ENCODE assay signal across 1 cellular context in the genomic region with DNA sequence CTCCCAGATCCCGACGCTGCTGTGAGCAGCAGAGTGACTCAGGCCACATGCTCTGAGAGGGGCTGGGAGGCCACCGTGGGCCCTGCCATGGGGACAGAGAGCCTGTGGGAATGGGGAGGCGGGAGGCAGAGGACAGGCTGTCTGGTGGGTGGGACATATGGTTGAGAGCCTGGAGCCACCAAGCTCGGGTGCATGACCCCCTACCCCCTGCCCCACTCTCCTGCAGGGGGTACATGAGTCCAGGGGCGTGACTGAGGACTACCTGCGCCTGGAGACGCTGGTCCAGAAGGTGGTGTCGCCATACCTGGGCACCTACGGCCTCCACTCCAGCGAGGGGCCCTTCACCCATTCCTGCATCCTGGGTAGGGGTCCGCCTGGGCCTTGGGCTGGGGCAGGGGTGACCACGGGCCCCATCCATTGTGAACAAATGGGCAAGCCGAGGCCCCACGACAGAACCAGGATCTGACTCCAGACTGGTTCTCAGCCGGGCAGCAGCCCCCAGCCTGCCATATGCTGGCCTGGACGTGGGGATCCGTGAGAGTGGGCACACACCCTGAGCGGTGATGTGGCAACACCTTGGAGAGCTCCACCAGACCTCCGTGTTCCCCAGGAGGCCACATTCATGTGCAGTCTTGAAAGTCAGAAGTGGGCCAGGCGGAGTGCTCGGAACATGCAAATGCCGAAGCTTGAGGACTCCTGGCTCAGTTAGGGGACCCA.
TF ChIP-seq lines count a peak whose summit lies in the region.

No MANE protein-coding gene starts in this region.

TF ChIP-seq in HEK293, 187 proteins besides CTCF, POLR2A, EP300 and RAD21:
- TF ChIP-seq REST (tag by site-specific recombination; IDR thresholded peaks at IDR 0.05) (peak; percentile 88), ZFP37 (tag by site-specific recombination; IDR thresholded peaks at IDR 0.05) (no peak), MZF1 (tag by site-specific recombination; IDR thresholded peaks at IDR 0.05; ENCODE audit: borderline replicate concordance) (no peak), GLIS2 (tag by site-specific recombination; IDR thresholded peaks at IDR 0.05) (0 out of 2 replicates have a peak, but pooled peaks have one; percentile 1), KLF1 (tag by site-specific recombination; IDR thresholded peaks at IDR 0.05) (no peak), ZFP41 (tag by site-specific recombination; IDR thresholded peaks at IDR 0.05; ENCODE audit: borderline replicate concordance) (no peak)
